In genomic region chr12:104039769-104040168, GRCh38 we compare ENCODE assay signal across 2 cellular contexts. TPM values are rescaled to one million over a fixed set of nuclear protein-coding genes. Genes with fewer than 3 reads are reported as not detected.
"Had no signal": no experiment of that assay in that cellular context is flagged by ENCODE, and none has a peak within 500 bp of the region (broad histone marks: within the 10 kb centered on the region; RNA-seq: fewer than 3 reads in every experiment).

No MANE protein-coding gene starts in this region.

RNA-seq across cellular contexts. Expression of gene GLT8D2, which starts 10.2 kb away (rescaled TPM):
- total RNA-seq: HepG2, HT-29 had no signal
- polyA plus RNA-seq: HepG2 had no signal
